Comparison of ENCODE assay signal across 23 cellular contexts in genomic region chr2:170689481-170689880, GRCh38. TPM values are rescaled to one million over a fixed set of nuclear protein-coding genes. Genes with fewer than 3 reads are reported as not detected.
"Had no signal": no experiment of that assay in that cellular context is flagged by ENCODE, and none has a peak within 500 bp of the region (broad histone marks: within the 10 kb centered on the region; RNA-seq: fewer than 3 reads in every experiment).

No MANE protein-coding gene starts in this region.

- H3K27me3 ChIP-seq: cardiac muscle cell had no signal

- H3K4me3 ChIP-seq: cardiac muscle cell had no signal

- DNase-seq: activated B cell treated with CpG ODN at 0.5 μM for 24 hours; activated CD4-positive, alpha-beta memory T cell treated with anti-CD3 and anti-CD28 coated beads for 36 hours; activated CD4-positive, alpha-beta T cell treated with anti-CD3 and anti-CD28 coated beads, Interleukin-2, amount 10 ng/mL, durations not matched to agents 7 days and 5 days; activated CD8-positive, alpha-beta memory T cell treated with anti-CD3 and anti-CD28 coated beads for 24 hours; activated effector memory CD4-positive, alpha-beta T cell treated with anti-CD3 and anti-CD28 coated beads, Interleukin-2, amount 50 U/mL, for 16 hours; activated naive CD4-positive, alpha-beta T cell treated with Interleukin-2 at 50 U/mL for 16 hours; activated T-cell treated with anti-CD3 and anti-CD28 coated beads, Interleukin-2, amount 50 U/mL, for 4 hours; amygdala; Karpas-422; NCI-H1105 treated with DMSO at 0.1 percent for 48 hours; NCI-H1436 treated with DMSO at 0.1 percent for 48 hours; NCI-H187; NCI-H2081; NCI-H510A treated with DMSO at 0.1 percent for 48 hours; NCI-H69; NK-92 treated with Interleukin-12 subunit alpha and Interleukin-12 subunit beta, amount 100 ng/mL, for 24 hours; SHP77 treated with DMSO at 0.1 percent for 48 hours; T-cell; T-helper 2 cell; T1000 had no signal

- H3K27me3 Mint-ChIP-seq: activated B cell treated with CpG ODN at 0.5 μM for 24 hours; activated naive CD8-positive, alpha-beta T cell had no signal

- H3K36me3 Mint-ChIP-seq: activated CD4-positive, alpha-beta memory T cell treated with anti-CD3 and anti-CD28 coated beads for 36 hours; activated naive CD8-positive, alpha-beta T cell; brain; T-cell had no signal

- H3K27ac ChIP-seq: cardiac muscle cell had no signal

- H3K9me3 Mint-ChIP-seq: activated B cell treated with CpG ODN at 0.5 μM for 24 hours; activated CD4-positive, alpha-beta memory T cell treated with anti-CD3 and anti-CD28 coated beads for 36 hours; activated CD4-positive, alpha-beta T cell treated with anti-CD3 and anti-CD28 coated beads, Interleukin-2, amount 10 ng/mL, durations not matched to agents 7 days and 5 days; activated T-cell treated with anti-CD3 and anti-CD28 coated beads, Interleukin-2, amount 50 U/mL, for 4 hours; T-cell had no signal

- H3K4me1 Mint-ChIP-seq: activated B cell treated with CpG ODN at 0.5 μM for 24 hours; activated CD4-positive, alpha-beta T cell treated with anti-CD3 and anti-CD28 coated beads, Interleukin-2, amount 10 ng/mL, durations not matched to agents 7 days and 5 days; T-cell had no signal

- ATAC-seq: activated T-cell treated with anti-CD3 and anti-CD28 coated beads, Interleukin-2, amount 50 U/mL, for 4 hours; T-cell had no signal

- H3K27ac Mint-ChIP-seq: activated B cell treated with CpG ODN at 0.5 μM for 24 hours; activated CD4-positive, alpha-beta memory T cell treated with anti-CD3 and anti-CD28 coated beads for 36 hours; activated CD4-positive, alpha-beta T cell treated with anti-CD3 and anti-CD28 coated beads, Interleukin-2, amount 10 ng/mL, durations not matched to agents 7 days and 5 days; activated naive CD8-positive, alpha-beta T cell; brain; T-cell had no signal

- H3K36me3 ChIP-seq: cardiac muscle cell had no signal

- H3K4me3 Mint-ChIP-seq: activated B cell treated with CpG ODN at 0.5 μM for 24 hours; activated CD4-positive, alpha-beta memory T cell treated with anti-CD3 and anti-CD28 coated beads for 36 hours; activated CD4-positive, alpha-beta T cell treated with anti-CD3 and anti-CD28 coated beads, Interleukin-2, amount 10 ng/mL, durations not matched to agents 7 days and 5 days; activated naive CD8-positive, alpha-beta T cell; activated T-cell treated with anti-CD3 and anti-CD28 coated beads, Interleukin-2, amount 50 U/mL, for 4 hours; brain; T-cell had no signal

RNA-seq across cellular contexts. Expression of gene SP5, which starts 25.7 kb away (rescaled TPM):
- total RNA-seq: activated B cell treated with CpG ODN at 0.5 μM for 24 hours; activated CD4-positive, alpha-beta memory T cell treated with anti-CD3 and anti-CD28 coated beads for 36 hours; activated CD4-positive, alpha-beta T cell treated with anti-CD3 and anti-CD28 coated beads, Interleukin-2, amount 10 ng/mL, durations not matched to agents 7 days and 5 days; activated T-cell treated with anti-CD3 and anti-CD28 coated beads, Interleukin-2, amount 50 U/mL, for 4 hours; T-cell had no signal
- polyA plus RNA-seq: cardiac muscle cell had no signal
